ENCODE assay signal across 1 cellular context in genomic region chr5:13773652-13774051, GRCh38.
TF ChIP-seq lines count a peak whose summit lies in the region.

No MANE protein-coding gene starts in this region.

TF ChIP-seq in HepG2, 621 proteins besides CTCF, POLR2A, EP300 and RAD21 (continued from another document):
- TF ChIP-seq ZBTB2 (CRISPR knock-in tag; IDR thresholded peaks at IDR 0.05; ENCODE audit: low read depth), result no peak
